ENCODE assay signal across 16 cellular contexts in the genomic region with DNA sequence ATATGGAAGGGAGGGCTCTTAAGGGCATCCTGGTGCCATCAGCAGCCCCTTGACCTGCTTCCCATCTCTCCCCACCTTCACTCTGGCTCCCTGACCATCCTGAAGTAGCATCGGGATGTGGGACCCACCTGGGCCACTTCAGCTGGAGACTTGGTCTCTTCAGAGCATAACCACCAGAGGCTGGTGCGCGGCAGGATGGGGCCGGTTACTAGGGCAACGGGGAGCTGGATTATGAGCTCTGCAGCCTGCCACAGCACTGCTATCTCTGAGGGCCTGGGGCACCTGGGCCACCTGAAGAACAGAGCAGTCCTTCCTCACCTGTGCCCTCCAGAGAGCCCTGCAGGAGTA.
A peak's percentile ranks its signal among the peaks of the same experiment; 100 is the strongest.
DNase-seq lines count a peak whose midpoint lies in the region; ATAC-seq and TF ChIP-seq lines count a peak whose summit lies in the region.
"Had no signal": no experiment of that assay in that cellular context is flagged by ENCODE, and none has a peak within 500 bp of the region (broad histone marks: within the 10 kb centered on the region; RNA-seq: fewer than 3 reads in every experiment).

No MANE protein-coding gene starts in this region.

- TF ChIP-seq CTCF in right atrium auricular region (IDR thresholded peaks at IDR 0.05) (no peak), WERI-Rb-1 (IDR thresholded peaks at IDR 0.05; ENCODE audit: low read depth, low read length) (no peak), osteoblast (IDR thresholded peaks at IDR 0.05; ENCODE audit: extremely low read depth, low read depth, low read length) (no peak), vagina (IDR thresholded peaks at IDR 0.05) (no peak)

- no peak overlapping the region for H3K4me3 ChIP-seq in right atrium auricular region
- H3K4me3 ChIP-seq in WERI-Rb-1 (ENCODE audit: low read depth, low read length) = no peak overlapping the region
- H3K4me3 ChIP-seq in osteoblast (ENCODE audit: insufficient read depth, low read length) = peak overlapping the region; percentile 17
- H3K4me3 ChIP-seq in vagina = no peak overlapping the region
- H3K4me3 ChIP-seq: BLaER1 treated with 17β-estradiol and CSF1 and Interleukin-3, amounts not matched to agents 10 nM and 100 nM had no signal

- H4K20me1 ChIP-seq in osteoblast (ENCODE audit: insufficient read depth, low read length) = no peaks in the 10 kb centered on the region

- H3K27me3 ChIP-seq in right atrium auricular region (no peaks in the 10 kb centered on the region), WERI-Rb-1 (ENCODE audit: insufficient read depth, low read depth, severe bottlenecking) (no peaks in the 10 kb centered on the region), osteoblast (ENCODE audit: insufficient read depth, low read length) (no peaks in the 10 kb centered on the region), vagina (no peaks in the 10 kb centered on the region)

- no peak overlapping the region for H2AFZ ChIP-seq in osteoblast (ENCODE audit: low read length)

- ATAC-seq in Right ventricle myocardium superior (ENCODE audit: poor library complexity) = no peak
- ATAC-seq in GM19324 (IDR thresholded peaks at IDR 0.05; ENCODE audit: low FRiP score, unreplicated experiment) = no peak
- ATAC-seq in HG02588 (IDR thresholded peaks at IDR 0.05; ENCODE audit: unreplicated experiment) = no peak
- ATAC-seq: activated T-cell treated with anti-CD3 and anti-CD28 coated beads, Interleukin-2, amount 50 U/mL, for 4 hours; natural killer cell had no signal

- H3K9me3 ChIP-seq in right atrium auricular region (no peaks in the 10 kb centered on the region), WERI-Rb-1 (ENCODE audit: severe bottlenecking) (peaks cover 3% of the 10 kb centered on the region), osteoblast (ENCODE audit: low read depth, low read length) (no peaks in the 10 kb centered on the region), vagina (no peaks in the 10 kb centered on the region)

- DNase-seq in right atrium auricular region (ENCODE audit: low spot score) (no peak), Right ventricle myocardium superior (no peak), WERI-Rb-1 (peak; percentile 64), osteoblast (ENCODE audit: insufficient read length, low spot score, missing footprints) (no peak), vagina (ENCODE audit: extremely low spot score in 2 of 2) (no peak), NCI-H524 treated with DMSO at 0.1 percent for 48 hours (lab: John Stamatoyannopoulos, UW) (no peak)
- DNase-seq: activated CD4-positive, alpha-beta T cell treated with anti-CD3 and anti-CD28 coated beads for 1 hour; activated T-cell treated with anti-CD3 and anti-CD28 coated beads, Interleukin-2, amount 50 U/mL, for 4 hours; effector CD4-positive, alpha-beta T cell; GF-D8; natural killer cell; NCI-H1092 treated with DMSO at 0.1 percent for 48 hours; stimulated activated CD4-positive, alpha-beta T cell treated with anti-CD3 and anti-CD28 coated beads, Interleukin-12 subunit alpha, Interleukin-12 subunit beta, amount 100 ng/mL, for 4 hours had no signal

- H3K27ac ChIP-seq in right atrium auricular region = peak overlapping the region; percentile 81 to 89
- no peak overlapping the region for H3K27ac ChIP-seq in WERI-Rb-1
- H3K27ac ChIP-seq in osteoblast (ENCODE audit: low read depth, low read length) = peak overlapping the region; percentile 99
- H3K27ac ChIP-seq in vagina = peak overlapping the region; percentile 78

- peaks cover 50% of the 10 kb centered on the region for H3K36me3 ChIP-seq in right atrium auricular region
- H3K36me3 ChIP-seq in WERI-Rb-1 = peaks cover 7% of the 10 kb centered on the region
- H3K36me3 ChIP-seq in osteoblast (ENCODE audit: insufficient read depth, low read length) = peaks cover 73% of the 10 kb centered on the region
- H3K36me3 ChIP-seq in vagina = peaks cover 0 to 11% of the 10 kb centered on the region in 2 donors

- H3K4me2 ChIP-seq in osteoblast (ENCODE audit: insufficient read depth, low read length) = peak overlapping the region; percentile 27

- intact Hi-C loops in Right ventricle myocardium superior (cut with DNase I) = no loop called here
- intact Hi-C loops in vagina (cut with DNase I) = no loop called here

- TF ChIP-seq POLR2A in vagina (IDR thresholded peaks at IDR 0.05) = no peak

- peaks cover 13% of the 10 kb centered on the region for H3K79me2 ChIP-seq in osteoblast (ENCODE audit: insufficient read depth, low read length)

- H3K4me1 ChIP-seq in right atrium auricular region (peaks cover 0 to 28% of the 10 kb centered on the region in 2 donors), osteoblast (ENCODE audit: insufficient read depth, low read length) (peaks cover 56% of the 10 kb centered on the region), vagina (peaks cover 32% of the 10 kb centered on the region)
